ENCODE assay signal across 25 cellular contexts in the genomic region with DNA sequence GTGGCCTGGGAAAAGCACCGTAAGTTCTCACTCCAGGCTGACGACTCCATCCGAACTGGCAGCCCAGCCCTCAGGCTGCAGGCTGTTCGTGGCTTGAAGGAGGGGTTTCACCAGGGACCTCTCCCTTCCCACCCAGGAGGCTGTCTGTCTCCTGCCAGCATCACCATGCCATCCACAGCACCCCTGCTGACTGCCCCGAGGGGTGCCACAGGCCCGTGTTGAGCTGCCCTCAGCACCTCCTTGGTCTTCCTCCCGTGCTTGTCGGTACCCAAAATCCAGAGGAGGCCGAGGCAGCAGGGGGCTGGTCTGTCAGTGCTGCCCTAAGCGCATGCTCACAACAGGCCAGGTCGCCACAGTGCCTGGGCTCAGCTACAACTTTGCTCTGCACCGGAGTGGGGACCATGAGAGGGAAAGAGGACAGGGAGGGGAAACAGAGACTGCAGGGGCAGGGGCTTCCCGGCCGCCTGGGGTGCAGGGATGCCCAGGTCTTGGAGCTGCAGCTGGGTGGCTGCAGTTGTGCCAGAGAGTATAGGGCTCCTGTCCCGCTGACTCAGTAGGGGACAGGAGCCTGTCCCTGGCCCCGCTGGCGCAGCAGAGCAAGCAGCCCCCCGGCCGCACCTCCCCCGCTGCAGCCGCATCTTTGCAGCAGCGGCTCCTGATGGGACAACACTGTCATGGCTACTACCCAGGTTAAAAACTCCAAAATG.
"Had no signal": no experiment of that assay in that cellular context is flagged by ENCODE, and none has a peak within 500 bp of the region (broad histone marks: within the 10 kb centered on the region; RNA-seq: fewer than 3 reads in every experiment).

No MANE protein-coding gene starts in this region.

- H3K36me3 ChIP-seq: heart left ventricle, right atrium auricular region, transverse colon, uterus had no signal

- DNase-seq: activated CD4-positive, alpha-beta memory T cell treated with anti-CD3 and anti-CD28 coated beads for 36 hours; activated CD4-positive, alpha-beta T cell treated with anti-CD3 and anti-CD28 coated beads, Interleukin-2, amount 10 ng/mL, durations not matched to agents 24 days and 14 days; activated CD4-positive, CD25-positive, alpha-beta regulatory T cell treated with anti-CD3 and anti-CD28 coated beads, Interleukin-2, amount 50 U/mL, for 72 hours; activated CD8-positive, alpha-beta memory T cell treated with anti-CD3 and anti-CD28 coated beads, Interleukin-2, amount 50 U/mL, for 4 hours; activated effector memory CD4-positive, alpha-beta T cell treated with anti-CD3 and anti-CD28 coated beads, Interleukin-2, amount 50 U/mL, for 16 hours; activated naive CD4-positive, alpha-beta T cell treated with anti-CD3 and anti-CD28 coated beads, Interleukin-2, amount 10 ng/mL, durations not matched to agents 7 days and 5 days; activated naive CD8-positive, alpha-beta T cell treated with anti-CD3 and anti-CD28 coated beads, Interleukin-2, amount 10 ng/mL, durations not matched to agents 7 days and 5 days; activated T-cell treated with anti-CD3 and anti-CD28 coated beads, Interleukin-2, amount 50 U/mL, for 1 hour; caudate nucleus; heart left ventricle; hypothalamus; immature natural killer cell; kidney; left colon; mammary epithelial cell; naive thymus-derived CD4-positive, alpha-beta T cell; nucleus accumbens; psoas muscle; stimulated activated naive CD8-positive, alpha-beta T cell treated with anti-CD3 and anti-CD28 coated beads, Interleukin-15, Interleukin-2, amounts not matched to agents 100 U/mL and 50 U/mL, for 24 hours; T1000; testis; transverse colon; uterus had no signal

- H3K9ac ChIP-seq: parathyroid adenoma had no signal

- H3K27me3 ChIP-seq: heart left ventricle, right atrium auricular region, testis, transverse colon, uterus had no signal

- H3K79me2 ChIP-seq: parathyroid adenoma had no signal

- H3K4me1 ChIP-seq: heart left ventricle, parathyroid adenoma, psoas muscle, right atrium auricular region, testis, transverse colon, uterus had no signal

- H3K9me3 ChIP-seq: psoas muscle, right atrium auricular region, testis, transverse colon, uterus had no signal

- H3K27ac ChIP-seq: heart left ventricle, parathyroid adenoma, psoas muscle, right atrium auricular region, testis, transverse colon, uterus had no signal

- H3K4me3 ChIP-seq: heart left ventricle, psoas muscle, right atrium auricular region, transverse colon, uterus had no signal

- ATAC-seq: heart left ventricle; left colon; naive thymus-derived CD4-positive, alpha-beta T cell; psoas muscle; stimulated activated naive CD8-positive, alpha-beta T cell treated with anti-CD3 and anti-CD28 coated beads, Interleukin-15, Interleukin-2, amounts not matched to agents 100 U/mL and 50 U/mL, for 24 hours had no signal
